Comparison of ENCODE assay signal across 22 cellular contexts in the genomic region with DNA sequence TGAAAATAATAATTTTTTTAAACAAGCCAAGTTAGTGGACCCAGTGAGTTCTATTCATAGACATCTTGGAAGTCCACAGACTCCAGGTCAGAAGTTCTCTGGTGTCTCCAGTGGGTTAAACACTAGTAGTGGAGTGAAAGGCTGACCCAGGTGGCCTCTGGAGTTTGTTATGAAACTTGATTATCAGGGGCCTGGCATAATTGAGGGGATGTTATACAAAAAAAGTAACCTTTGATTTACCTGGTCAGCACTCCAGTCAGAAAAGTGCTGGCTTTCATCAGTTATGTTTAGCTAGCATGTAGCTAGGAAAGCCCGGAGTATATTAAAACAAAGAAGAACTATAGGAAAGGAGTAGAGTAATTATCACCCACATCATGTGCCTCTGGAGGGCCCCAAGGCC.
A peak's percentile ranks its signal among the peaks of the same experiment; 100 is the strongest.
DNase-seq lines count a peak whose midpoint lies in the region; ATAC-seq and TF ChIP-seq lines count a peak whose summit lies in the region.
"Had no signal": no experiment of that assay in that cellular context is flagged by ENCODE, and none has a peak within 500 bp of the region (broad histone marks: within the 10 kb centered on the region; RNA-seq: fewer than 3 reads in every experiment).

No MANE protein-coding gene starts in this region.

- TF ChIP-seq CTCF in cardiac muscle cell (IDR thresholded peaks at IDR 0.05; ENCODE audit: low read depth, low read length) = no peak
- no peak for TF ChIP-seq CTCF in IMR-90 (conservative IDR thresholded peaks at IDR 0.05; ENCODE audit: low read depth, low read length)
- TF ChIP-seq CTCF in right lobe of liver (IDR thresholded peaks at IDR 0.05) = no peak
- no peak for TF ChIP-seq CTCF in CD8-positive, alpha-beta T cell (IDR thresholded peaks at IDR 0.05)

- H2BK20ac ChIP-seq in IMR-90 (ENCODE audit: low read depth, low read length) = no peak overlapping the region

- H3K23ac ChIP-seq in IMR-90 (ENCODE audit: low read depth, low read length) = no peak overlapping the region

- H3K36me3 ChIP-seq in cardiac muscle cell = no peaks in the 10 kb centered on the region
- H3K36me3 ChIP-seq in IMR-90 (ENCODE audit: control insufficient read depth, insufficient read depth, low read length) = no peaks in the 10 kb centered on the region
- H3K36me3 ChIP-seq in endocrine pancreas (ENCODE audit: control insufficient read depth, insufficient read depth, low read length) = no peaks in the 10 kb centered on the region
- H3K36me3 ChIP-seq in right lobe of liver = no peaks in the 10 kb centered on the region
- H3K36me3 ChIP-seq in CD8-positive, alpha-beta T cell (ENCODE audit: insufficient read depth, low read length) = no peaks in the 10 kb centered on the region
- H3K36me3 ChIP-seq: BE2C; BLaER1 treated with 17β-estradiol and CSF1 and Interleukin-3, amounts not matched to agents 10 nM and 100 nM had no signal

- intact Hi-C loops in cardiac septum (cut with DNase I) = no loop called here
- intact Hi-C loops in IMR-90 (cut with micrococcal nuclease) = no loop called here
- intact Hi-C loops in right lobe of liver (cut with DNase I) = no loop called here
- intact Hi-C loops in CD8-positive, alpha-beta T cell (cut with DNase I, micrococcal nuclease) = no loop called here

- H3K18ac ChIP-seq in IMR-90 (ENCODE audit: low read depth, low read length) = 0 out of 2 replicates have a peak overlapping the region, but pooled peaks have one; percentile 13

- CTCF ChIA-PET in IMR-90 (lab: Yijun Ruan, JAX) = no interaction called here
- CTCF ChIA-PET in CD8-positive, alpha-beta T cell (lab: Charles Lee) = no interaction called here

- H3K9ac ChIP-seq in IMR-90 (ENCODE audit: low read depth, low read length) (no peak overlapping the region), endocrine pancreas (ENCODE audit: control insufficient read depth, insufficient read depth, low read length) (no peak overlapping the region)
- H3K9ac ChIP-seq: BLaER1 treated with 17β-estradiol and CSF1 and Interleukin-3, amounts not matched to agents 10 nM and 100 nM had no signal

- H2AK5ac ChIP-seq in IMR-90 (ENCODE audit: low read depth, low read length) = no peak overlapping the region

- H2AFZ ChIP-seq in IMR-90 (replicated peaks; ENCODE audit: low read length, poor library complexity) = no peak overlapping the region
- H2AFZ ChIP-seq: GM23338 had no signal

- TF ChIP-seq POLR2A in IMR-90 (IDR thresholded peaks at IDR 0.05; ENCODE audit: low read depth, low read length) (no peak), right lobe of liver (IDR thresholded peaks at IDR 0.05) (no peak)

- no TSS peak for BruUV-seq in IMR-90 (replicated peaks; lab: Mats Ljungman, UMichigan)

- no peak overlapping the region for H3K4me3 Mint-ChIP-seq in CD8-positive, alpha-beta T cell
- H3K4me3 Mint-ChIP-seq: CD14-positive monocyte; CD4-positive, alpha-beta T cell; GM23338; H9 had no signal

- dilution Hi-C loops in IMR-90 (cut with HindIII; ENCODE audit: low sequenced_read_pairs, unreplicated experiment) = no loop called here

- no CpG with 5 or more reads among the region's 1 CpG for WGBS in IMR-90 (ENCODE audit: extremely low coverage in 2 of 2, insufficient read length in 1 of 2), 2 experiments
- 13% methylated on average over 1 of the region's 1 CpG for WGBS in right lobe of liver (ENCODE audit: insufficient coverage, low coverage, low lambda C conversion rate, missing lambda C conversion rate)

- peaks cover 3% of the 10 kb centered on the region; the same call in 1 of the 2 replicates for H4K20me1 ChIP-seq in IMR-90 (ENCODE audit: insufficient read depth, low read length)
- H4K20me1 ChIP-seq: BLaER1 treated with 17β-estradiol and CSF1 and Interleukin-3, amounts not matched to agents 10 nM and 100 nM had no signal

- no peaks in the 10 kb centered on the region for H3K9me3 Mint-ChIP-seq in CD8-positive, alpha-beta T cell
- H3K9me3 Mint-ChIP-seq: CD14-positive monocyte; CD4-positive, alpha-beta T cell; GM23338; H9 had no signal

- peaks cover 28% of the 10 kb centered on the region for H3K4me1 ChIP-seq in cardiac muscle cell (ENCODE audit: low read depth)
- H3K4me1 ChIP-seq in IMR-90 (ENCODE audit: control insufficient read depth, insufficient read depth, low read length) = peaks cover 7% of the 10 kb centered on the region; the same call in 1 of the 2 replicates
- peaks cover 37% of the 10 kb centered on the region for H3K4me1 ChIP-seq in endocrine pancreas (ENCODE audit: control insufficient read depth, insufficient read depth, low read length)
- peaks cover 0 to 29% (median 14%) of the 10 kb centered on the region in 4 donors for H3K4me1 ChIP-seq in right lobe of liver
- H3K4me1 ChIP-seq in CD8-positive, alpha-beta T cell (ENCODE audit: insufficient read depth, low read length) = no peaks in the 10 kb centered on the region
- H3K4me1 ChIP-seq: A549, BE2C had no signal

- no peak overlapping the region for H3K4me2 ChIP-seq in IMR-90 (ENCODE audit: low read depth, low read length)
- H3K4me2 ChIP-seq: A549; BLaER1 treated with 17β-estradiol and CSF1 and Interleukin-3, amounts not matched to agents 10 nM and 100 nM; GM23338 had no signal

- no peaks in the 10 kb centered on the region for H3K9me1 ChIP-seq in IMR-90 (ENCODE audit: insufficient read depth, low read length)

- H3K4me1 Mint-ChIP-seq in CD8-positive, alpha-beta T cell (ENCODE audit: low read depth) = peaks cover 20% of the 10 kb centered on the region
- H3K4me1 Mint-ChIP-seq: GM23338, H9 had no signal

- H3K27ac Mint-ChIP-seq in CD8-positive, alpha-beta T cell = no peak overlapping the region
- H3K27ac Mint-ChIP-seq: CD14-positive monocyte; CD4-positive, alpha-beta T cell; GM23338; H9 had no signal

- H3K9me3 ChIP-seq in cardiac muscle cell (ENCODE audit: low read depth) (no peaks in the 10 kb centered on the region), IMR-90 (ENCODE audit: control insufficient read depth, insufficient read depth, low read length) (no peaks in the 10 kb centered on the region), endocrine pancreas (ENCODE audit: control insufficient read depth, low read length) (no peaks in the 10 kb centered on the region), right lobe of liver (no peaks in the 10 kb centered on the region)
- no peaks in the 10 kb centered on the region for H3K9me3 ChIP-seq in CD8-positive, alpha-beta T cell (ENCODE audit: low read length)
- H3K9me3 ChIP-seq: A549; BE2C; BLaER1 treated with 17β-estradiol and CSF1 and Interleukin-3, amounts not matched to agents 10 nM and 100 nM had no signal

- no peak overlapping the region for H3K4ac ChIP-seq in IMR-90 (ENCODE audit: low read depth, low read length)

- no peak for ATAC-seq in IMR-90 (ENCODE audit: low read depth)
- peak; percentile 27 to 69 (median 61) for ATAC-seq in right lobe of liver
- no peak for ATAC-seq in CD8-positive, alpha-beta T cell
- no peak for ATAC-seq in GM19452 (IDR thresholded peaks at IDR 0.05; ENCODE audit: unreplicated experiment)
- ATAC-seq: A549, GM23338, HCT116 had no signal

- POLR2A ChIA-PET in IMR-90 (lab: Charles Lee; ENCODE audit: unreplicated experiment) = no interaction called here
- POLR2A ChIA-PET in CD8-positive, alpha-beta T cell (lab: Charles Lee) = no interaction called here

- H3K4me3 ChIP-seq in cardiac muscle cell (no peak overlapping the region), IMR-90 (ENCODE audit: insufficient read depth, low read depth, low read length) (no peak overlapping the region), endocrine pancreas (ENCODE audit: control insufficient read depth, insufficient read depth, low read length) (peak overlapping the region; percentile 23), right lobe of liver (no peak overlapping the region)
- no peak overlapping the region for H3K4me3 ChIP-seq in CD8-positive, alpha-beta T cell (ENCODE audit: low read depth, low read length)
- H3K4me3 ChIP-seq: A549; BLaER1 treated with 17β-estradiol and CSF1 and Interleukin-3, amounts not matched to agents 10 nM and 100 nM; GM23338 had no signal

- H3K56ac ChIP-seq in IMR-90 (ENCODE audit: extremely low read depth, insufficient read depth, low read length) = no peak overlapping the region

- no peak overlapping the region for H3K14ac ChIP-seq in IMR-90 (replicated peaks; ENCODE audit: low read depth, low read length)

- H3K79me1 ChIP-seq in IMR-90 (ENCODE audit: low read depth in 1 of 2, low read length in 2 of 2) = peaks cover 13 to 27% of the 10 kb centered on the region in 2 experiments; a peak in 3 of 4 replicates

- H3K27me3 ChIP-seq in cardiac muscle cell (no peaks in the 10 kb centered on the region), IMR-90 (ENCODE audit: control insufficient read depth, insufficient read depth, low read length) (no peaks in the 10 kb centered on the region), endocrine pancreas (ENCODE audit: control insufficient read depth, insufficient read depth, low read length) (no peaks in the 10 kb centered on the region), right lobe of liver (no peaks in the 10 kb centered on the region)
- H3K27me3 ChIP-seq in CD8-positive, alpha-beta T cell (ENCODE audit: insufficient read depth, low read length) = no peaks in the 10 kb centered on the region
- H3K27me3 ChIP-seq: BE2C; BLaER1 treated with 17β-estradiol and CSF1 and Interleukin-3, amounts not matched to agents 10 nM and 100 nM had no signal

- peaks cover 3% of the 10 kb centered on the region for H3K36me3 Mint-ChIP-seq in CD8-positive, alpha-beta T cell
- H3K36me3 Mint-ChIP-seq: CD14-positive monocyte had no signal

- TF ChIP-seq RAD21 in IMR-90 (IDR thresholded peaks at IDR 0.05; ENCODE audit: low read length) = no peak

- no peak overlapping the region for H4K91ac ChIP-seq in IMR-90 (ENCODE audit: insufficient read depth, low read depth, low read length)

- DNase-seq in cardiac muscle cell (ENCODE audit: low read depth in 1 of 2, low spot score in 1 of 2) (no peak), cardiac septum (ENCODE audit: low spot score) (no peak), IMR-90 (no peak), right lobe of liver (peak in 1 of 3 donors; percentile 51), DMS153 (lab: John Stamatoyannopoulos, UW) (no peak)
- no peak for DNase-seq in CD8-positive, alpha-beta T cell
- DNase-seq: 8988T; ACHN; AML-193; BE2C; Calu3; CD4-positive, alpha-beta T cell; COR-L47; DND-41; H9 had no signal

- in situ Hi-C loops in IMR-90 (cut with MboI; ENCODE audit: low sequenced_read_pairs) = no loop called here

- no peak overlapping the region for H2BK15ac ChIP-seq in IMR-90 (ENCODE audit: low read depth, low read length)

- no peak overlapping the region for H2BK5ac ChIP-seq in IMR-90 (ENCODE audit: low read depth, low read length, poor library complexity, severe bottlenecking)

- no peaks in the 10 kb centered on the region for H3K27me3 Mint-ChIP-seq in CD8-positive, alpha-beta T cell (ENCODE audit: low read depth)
- H3K27me3 Mint-ChIP-seq: CD4-positive, alpha-beta T cell had no signal

- no peak overlapping the region for H2BK120ac ChIP-seq in IMR-90 (ENCODE audit: low read depth, low read length)

- no peak overlapping the region for H4K8ac ChIP-seq in IMR-90 (ENCODE audit: low read depth in 2 of 2, low read length in 2 of 2)

- no peak overlapping the region for H4K5ac ChIP-seq in IMR-90 (ENCODE audit: low read depth, low read length)

- peak overlapping the region; percentile 29 for H3K27ac ChIP-seq in cardiac muscle cell
- no peak overlapping the region for H3K27ac ChIP-seq in IMR-90 (ENCODE audit: insufficient read depth, low read length)
- H3K27ac ChIP-seq in right lobe of liver = peak overlapping the region in 1 of 3 donors; percentile 31
- H3K27ac ChIP-seq in CD8-positive, alpha-beta T cell (ENCODE audit: low read depth, low read length) = no peak overlapping the region
- H3K27ac ChIP-seq: A549; BLaER1 treated with 17β-estradiol and CSF1 and Interleukin-3, amounts not matched to agents 10 nM and 100 nM had no signal

- H2AK9ac ChIP-seq in IMR-90 (replicated peaks; ENCODE audit: low read depth, low read length, poor library complexity) = no peak overlapping the region

Comparison
In these comparisons a context has a peak if more than half of its experiments do, and no peak if none do; other contexts are left out.
1. ATAC-seq: peak in right lobe of liver (4 of 4); none in IMR-90 (single experiment), CD8-positive, alpha-beta T cell (single experiment) and GM19452 (single experiment).